In genomic region chr10:87503892-87504291, GRCh38 we compare ENCODE assay signal across 8 cellular contexts. TPM values are rescaled to one million over a fixed set of nuclear protein-coding genes. Genes with fewer than 3 reads are reported as not detected.
DNase-seq lines count a peak whose midpoint lies in the region; ATAC-seq, FAIRE-seq and TF ChIP-seq lines count a peak whose summit lies in the region.

No MANE protein-coding gene starts in this region.

- no peaks in the 10 kb centered on the region for H3K36me3 ChIP-seq in CD4-positive, CD25-positive, alpha-beta regulatory T cell (ENCODE audit: control insufficient read depth, insufficient read depth, low read length)
- H3K36me3 ChIP-seq in H1 (ENCODE audit: control insufficient read depth in 2 of 4, insufficient read depth in 4 of 4, low read length in 3 of 4) (peaks cover 0 to 7% (median under 1%) of the 10 kb centered on the region in 4 experiments; a peak in 3 of 8 replicates), neuronal stem cell (replicated peaks in 1 of 2; ENCODE audit: control insufficient read depth in 2 of 2, insufficient read depth in 2 of 2, low read length in 2 of 2) (peaks cover 0 to 11% of the 10 kb centered on the region in 2 donors)

- no peak overlapping the region for H2BK20ac ChIP-seq in H1 (ENCODE audit: low read length)

- no peak for ATAC-seq in CD4-positive, CD25-positive, alpha-beta regulatory T cell (ENCODE audit: low read depth in 2 of 2)
- no peak for ATAC-seq in HG03108 (IDR thresholded peaks at IDR 0.05; ENCODE audit: unreplicated experiment)

- peak overlapping the region; percentile 80 to 96 (median 90) for H3K4me3 Mint-ChIP-seq in CD4-positive, CD25-positive, alpha-beta regulatory T cell

- peaks cover 0 to 1% of the 10 kb centered on the region in 2 experiments for H4K20me1 ChIP-seq in H1 (replicated peaks in 1 of 2; ENCODE audit: control insufficient read depth in 1 of 2, insufficient read depth in 2 of 2, low read length in 2 of 2)

- peak overlapping the region in 2 of 4 experiments; percentile 38 to 94; a peak in 3 of 7 replicates for H3K9ac ChIP-seq in H1 (replicated peaks in 1 of 4; ENCODE audit: extremely low read depth in 1 of 4, low read depth in 3 of 4, low read length in 3 of 4)
- no peak overlapping the region for H3K9ac ChIP-seq in neuronal stem cell (ENCODE audit: low read depth, low read length, poor library complexity)

- no peaks in the 10 kb centered on the region for H3K27me3 ChIP-seq in CD4-positive, CD25-positive, alpha-beta regulatory T cell (ENCODE audit: control insufficient read depth, insufficient read depth, low read length)
- H3K27me3 ChIP-seq in H1 (replicated peaks in 1 of 4; ENCODE audit: control insufficient read depth in 3 of 4, extremely low read depth in 1 of 4, insufficient read depth in 3 of 4, low read length in 3 of 4), result no peaks in the 10 kb centered on the region
- H3K27me3 ChIP-seq in neuronal stem cell (ENCODE audit: control insufficient read depth in 3 of 3, insufficient read depth in 3 of 3, low read depth in 1 of 3, low read length in 3 of 3), result no peaks in the 10 kb centered on the region

- no peak overlapping the region for H3K14ac ChIP-seq in H1 (ENCODE audit: insufficient read length)
- no peak overlapping the region for H3K14ac ChIP-seq in neuronal stem cell (ENCODE audit: low read length)

- peaks cover 19% of the 10 kb centered on the region for H3K27me3 Mint-ChIP-seq in CD4-positive, CD25-positive, alpha-beta regulatory T cell

- H3K9me3 Mint-ChIP-seq in CD4-positive, CD25-positive, alpha-beta regulatory T cell, result peaks cover 0 to 2% (median 0%) of the 10 kb centered on the region in 7 donors

- no peak for TF ChIP-seq EP300 in H1 (IDR thresholded peaks at IDR 0.05; ENCODE audit: borderline replicate concordance in 1 of 2, low read depth in 2 of 2, low read length in 2 of 2)

- H2BK12ac ChIP-seq in H1 (ENCODE audit: low read depth, low read length) (0 out of 2 replicates have a peak overlapping the region, but pooled peaks have one; percentile 5), neuronal stem cell (ENCODE audit: low read length) (no peak overlapping the region)

- H2BK120ac ChIP-seq in H1 (replicated peaks; ENCODE audit: low read depth, low read length), result no peak overlapping the region
- H2BK120ac ChIP-seq in neuronal stem cell (ENCODE audit: low read depth, low read length), result no peak overlapping the region

- H3K9me3 ChIP-seq in CD4-positive, CD25-positive, alpha-beta regulatory T cell (ENCODE audit: control insufficient read depth in 2 of 2, low read length in 2 of 2), result no peaks in the 10 kb centered on the region
- no peaks in the 10 kb centered on the region for H3K9me3 ChIP-seq in H1 (ENCODE audit: insufficient read depth in 2 of 2, low read depth in 1 of 2, low read length in 1 of 2)
- no peaks in the 10 kb centered on the region for H3K9me3 ChIP-seq in neuronal stem cell (replicated peaks in 1 of 2; ENCODE audit: control insufficient read depth in 2 of 2, insufficient read depth in 1 of 2, low read depth in 1 of 2, low read length in 2 of 2)

- H3K18ac ChIP-seq in H1 (ENCODE audit: extremely low read depth, low read length), result no peak overlapping the region
- no peak overlapping the region for H3K18ac ChIP-seq in neuronal stem cell (ENCODE audit: low read length)

- H3K36me3 Mint-ChIP-seq in CD4-positive, CD25-positive, alpha-beta regulatory T cell, result peaks cover 5% of the 10 kb centered on the region

- peaks cover 22% of the 10 kb centered on the region for H3K4me1 ChIP-seq in CD4-positive, CD25-positive, alpha-beta regulatory T cell (ENCODE audit: control insufficient read depth, insufficient read depth, low read length, poor library complexity, severe bottlenecking)
- H3K4me1 ChIP-seq in H1 (replicated peaks in 1 of 4; ENCODE audit: control insufficient read depth in 3 of 4, insufficient read depth in 4 of 4, low read length in 3 of 4), result no peaks in the 10 kb centered on the region; a peak in 1 of 7 replicates
- H3K4me1 ChIP-seq in neuronal stem cell (ENCODE audit: control insufficient read depth in 2 of 2, insufficient read depth in 1 of 2, low read depth in 1 of 2, low read length in 2 of 2), result peaks cover 2 to 15% of the 10 kb centered on the region in 2 donors

- no peak for TF ChIP-seq POLR2A in H1 (IDR thresholded peaks at IDR 0.05; ENCODE audit: control extremely low read depth in 1 of 2, low read depth in 2 of 2, low read length in 2 of 2)

- H2AFZ ChIP-seq in H1 (ENCODE audit: low read length) (peak overlapping the region; percentile 60; the same call in 1 of the 2 replicates), neuronal stem cell (ENCODE audit: low read length) (peak overlapping the region; percentile 97)

- peaks cover 18 to 40% (median 30%) of the 10 kb centered on the region in 4 donors for H3K4me1 Mint-ChIP-seq in CD4-positive, CD25-positive, alpha-beta regulatory T cell

- no peak for FAIRE-seq in H1 (lab: Jason Lieb, UNC)

- H3K4ac ChIP-seq in H1 (replicated peaks; ENCODE audit: insufficient read length, low read depth, low read length) (no peak overlapping the region), neuronal stem cell (ENCODE audit: low read length) (no peak overlapping the region)

- DNase-seq in CD4-positive, CD25-positive, alpha-beta regulatory T cell, result no peak
- DNase-seq in NCI-H226 (peak; percentile 9), H1 (ENCODE audit: low read depth in 1 of 2, low spot score in 2 of 2) (no peak), neuronal stem cell (ENCODE audit: low spot score) (no peak), T1000 (lab: John Stamatoyannopoulos, UW) (no peak), COLO829 (ENCODE audit: low spot score) (no peak)
- DNase-seq in activated CD4-positive, alpha-beta T cell treated with anti-CD3 and anti-CD28 coated beads for 4 hours, result no peak

- H4K8ac ChIP-seq in H1 (ENCODE audit: extremely low read depth, insufficient read depth, low read length) (no peak overlapping the region), neuronal stem cell (ENCODE audit: low read depth, low read length) (no peak overlapping the region)

- H3K27ac ChIP-seq in CD4-positive, CD25-positive, alpha-beta regulatory T cell (ENCODE audit: insufficient read depth, low read length, poor library complexity, severe bottlenecking), result no peak overlapping the region
- H3K27ac ChIP-seq in H1 (ENCODE audit: low read depth, low read length) (no peak overlapping the region), neuronal stem cell (replicated peaks; ENCODE audit: low read length) (no peak overlapping the region)

- TF ChIP-seq CTCF in H1 (IDR thresholded peaks at IDR 0.05; ENCODE audit: control extremely low read depth in 1 of 3, insufficient read depth in 1 of 3, low read depth in 1 of 3, low read length in 3 of 3), result no peak

- POLR2A ChIA-PET in H1 (lab: Charles Lee; ENCODE audit: partially characterized antibody), result no interaction called here

- peaks cover 11% of the 10 kb centered on the region for H3K23me2 ChIP-seq in H1 (ENCODE audit: low read depth, low read length)

- H3K23ac ChIP-seq in H1 (ENCODE audit: insufficient read length) (no peak overlapping the region), neuronal stem cell (ENCODE audit: low read depth, low read length, poor library complexity) (no peak overlapping the region)

- no peak overlapping the region for H3K56ac ChIP-seq in H1 (replicated peaks; ENCODE audit: insufficient read length, low read depth, low read length)

- H3K4me2 ChIP-seq in H1 (ENCODE audit: insufficient read depth in 1 of 2, low read depth in 2 of 2, low read length in 2 of 2) (peak overlapping the region; percentile 92 to 95), neuronal stem cell (ENCODE audit: insufficient read depth, low read length, poor library complexity, severe bottlenecking) (peak overlapping the region; percentile 72)

- 89% methylated on average over 6 of the region's 6 CpGs; no CpG with 5 or more reads in 1 of the 2 experiments for WGBS in H1 (ENCODE audit: extremely low coverage in 1 of 2, insufficient coverage in 1 of 2, insufficient read length in 1 of 2, insufficient replicate concordance in 2 of 2, low coverage in 1 of 2, low lambda C conversion rate in 2 of 2, missing lambda C conversion rate in 1 of 2), 2 experiments
- WGBS in neuronal stem cell (ENCODE audit: extremely low coverage in 2 of 2, insufficient read length in 2 of 2, insufficient replicate concordance in 1 of 2), 2 donors, result no CpG with 5 or more reads among the region's 6 CpGs

- H4K5ac ChIP-seq in H1 (ENCODE audit: insufficient read length, low read depth, low read length), result no peak overlapping the region

- H2BK5ac ChIP-seq in H1 (ENCODE audit: low read depth, low read length) (no peak overlapping the region), neuronal stem cell (ENCODE audit: low read length) (no peak overlapping the region)

- no peak overlapping the region for H2BK15ac ChIP-seq in H1 (ENCODE audit: low read length)
- H2BK15ac ChIP-seq in neuronal stem cell (ENCODE audit: low read length), result no peak overlapping the region

- H3K4me3 ChIP-seq in CD4-positive, CD25-positive, alpha-beta regulatory T cell (ENCODE audit: low read depth, low read length), result peak overlapping the region; percentile 89
- peak overlapping the region; percentile 78 to 92 (median 92) for H3K4me3 ChIP-seq in H1 (ENCODE audit: extremely low read depth in 1 of 4, insufficient read depth in 2 of 4, low read depth in 3 of 4, low read length in 4 of 4)
- H3K4me3 ChIP-seq in neuronal stem cell (ENCODE audit: low read length in 2 of 2), result peak overlapping the region in 1 of 2 donors; percentile 99

- H3K79me1 ChIP-seq in H1 (ENCODE audit: low read depth, low read length) (no peaks in the 10 kb centered on the region), neuronal stem cell (ENCODE audit: low read depth, low read length) (peaks cover 5% of the 10 kb centered on the region)

- peak overlapping the region in 2 of 3 donors; percentile 22 to 84 for H3K27ac Mint-ChIP-seq in CD4-positive, CD25-positive, alpha-beta regulatory T cell

- TF ChIP-seq RAD21 in H1 (IDR thresholded peaks at IDR 0.05 in 1 of 2, conservative IDR thresholded peaks at IDR 0.05 in 1 of 2; ENCODE audit: low read depth in 2 of 2, low read length in 2 of 2), result no peak

- no peak overlapping the region for H2AK5ac ChIP-seq in H1 (ENCODE audit: low read depth, low read length)
- no peak overlapping the region for H2AK5ac ChIP-seq in neuronal stem cell (ENCODE audit: low read depth, low read length)

- H4K91ac ChIP-seq in H1 (replicated peaks; ENCODE audit: insufficient read length, low read length) (no peak overlapping the region), neuronal stem cell (ENCODE audit: low read depth, low read length, poor library complexity) (no peak overlapping the region)

- CTCF ChIA-PET in H1 (lab: Charles Lee; ENCODE audit: partially characterized antibody), result interaction anchor here (0.8 to 1.1 kb wide), 3 partner anchors 13 to 215 kb away, joined by 3 to 4 read pairs (median 3); no protein-coding TSS in a partner anchor

- H3K79me2 ChIP-seq in H1 (ENCODE audit: control insufficient read depth in 1 of 2, insufficient read depth in 2 of 2, low read length in 2 of 2), result peaks cover 0 to 28% of the 10 kb centered on the region in 2 experiments; a peak in 2 of 4 replicates

RNA-seq across cellular contexts. Expression of gene MINPP1, which starts 0.8 kb away (rescaled TPM):
- 2.8 TPM for total RNA-seq in CD4-positive, CD25-positive, alpha-beta regulatory T cell
- 10 to 100 TPM; 10.4 to 13.5 (median 10.9) TPM for polyA plus RNA-seq in CD4-positive, CD25-positive, alpha-beta regulatory T cell
- total RNA-seq in H1 (2021; fragmentation: NEBNext Ultra II Directional; extraction: Animal tissue kit (Norgen Biotek cat#: 25700)), result 26.1 and 27.2 TPM in 2 replicates
- 13.6 and 14.5 TPM in 2 replicates for polyA plus RNA-seq in H1 (2011; rRNA removed)
- 12.0 TPM for polyA plus RNA-seq in H1 (2011; cell fraction: cytosol; rRNA removed)
- polyA plus RNA-seq in H1 (2011; cell fraction: nucleus; rRNA removed), result 10.5 TPM
- 15.1 to 20.2 TPM (median 16.6 TPM) in 4 replicates for polyA plus RNA-seq in H1 (2012, experiment 1 of 2)
- polyA plus RNA-seq in H1 (2012, experiment 2 of 2), result 4.4 TPM
- 33.9 TPM for polyA plus RNA-seq in H1 (2013, experiment 1 of 2)
- 38.0 TPM for polyA plus RNA-seq in H1 (2013, experiment 2 of 2)
- polyA minus RNA-seq in H1 (2011; rRNA and poly(A)+ RNA removed), result 6.5 and 9.3 TPM in 2 replicates
- polyA minus RNA-seq in H1 (2011; cell fraction: cytosol; rRNA and poly(A)+ RNA removed), result 11.6 TPM
- polyA minus RNA-seq in H1 (2011; cell fraction: nucleus; rRNA and poly(A)+ RNA removed), result 18.9 TPM
- 25.1 TPM for polyA plus RNA-seq in neuronal stem cell (2013, experiment 1 of 2)
- polyA plus RNA-seq in neuronal stem cell (2013, experiment 2 of 2), result 26.4 TPM
